In the genomic region with DNA sequence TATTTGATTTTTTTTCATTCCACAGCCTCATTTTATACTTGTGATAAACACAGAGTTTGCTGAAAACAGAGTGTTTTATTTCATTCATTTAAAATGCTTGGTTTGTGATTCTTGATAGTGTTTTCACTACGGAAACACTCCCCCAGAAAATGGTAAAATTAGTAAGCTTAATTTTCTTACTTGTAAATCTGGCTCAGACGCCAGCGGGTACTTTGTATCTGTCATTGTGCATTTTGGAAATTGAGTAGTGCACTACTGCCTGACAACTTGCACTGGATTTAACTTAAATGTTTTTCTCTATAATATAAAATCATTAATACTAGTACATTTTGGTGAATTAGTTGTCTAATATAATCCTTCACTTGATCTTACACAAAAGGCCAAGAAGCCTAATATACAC, we compare ENCODE assay signal across 9 cellular contexts. TPM values are rescaled to one million over a fixed set of nuclear protein-coding genes. Genes with fewer than 3 reads are reported as not detected.
DNase-seq lines count a peak whose midpoint lies in the region; ATAC-seq and TF ChIP-seq lines count a peak whose summit lies in the region.
"Had no signal": no experiment of that assay in that cellular context is flagged by ENCODE, and none has a peak within 500 bp of the region (broad histone marks: within the 10 kb centered on the region; RNA-seq: fewer than 3 reads in every experiment).

No MANE protein-coding gene starts in this region.

- BruUV-seq in OCI-LY7 (replicated peaks; lab: Mats Ljungman, UMichigan) = no TSS peak

- peak; percentile 1 for ATAC-seq in GM18517 (IDR thresholded peaks at IDR 0.05; ENCODE audit: unreplicated experiment)
- no peak for ATAC-seq in GM18873 (IDR thresholded peaks at IDR 0.05; ENCODE audit: low FRiP score, unreplicated experiment)

- H3K79me2 ChIP-seq in OCI-LY7 (ENCODE audit: insufficient read depth, low read depth, low read length) = no peaks in the 10 kb centered on the region

- H3K4me3 ChIP-seq in HL-60 (replicated peaks; ENCODE audit: insufficient read depth, low read length) (peak overlapping the region; percentile 34), choroid plexus epithelial cell (ENCODE audit: low read depth, low read length) (peak overlapping the region; percentile 45), prostate gland (no peak overlapping the region), OCI-LY7 (ENCODE audit: low read depth, low read length, poor library complexity, severe bottlenecking) (no peak overlapping the region)

- H3K4me1 ChIP-seq in prostate gland (replicated peaks) = no peaks in the 10 kb centered on the region
- H3K4me1 ChIP-seq in OCI-LY7 (ENCODE audit: insufficient read depth, low read length, poor library complexity, severe bottlenecking) = no peaks in the 10 kb centered on the region

- peak overlapping the region; percentile 78 for H3K27ac ChIP-seq in HL-60 (replicated peaks)
- H3K27ac ChIP-seq in prostate gland = peak overlapping the region; percentile 57 to 77
- no peak overlapping the region for H3K27ac ChIP-seq in OCI-LY7 (ENCODE audit: low read depth, low read length, poor library complexity, severe bottlenecking)

- WGBS in prostate gland = 37% methylated on average over 3 of the region's 3 CpGs

- intact Hi-C loops in prostate gland (cut with DNase I) (no loop called here), OCI-LY7 (cut with micrococcal nuclease; ENCODE audit: unreplicated experiment) (no loop called here)

- no peak for TF ChIP-seq POLR2A in prostate gland (IDR thresholded peaks at IDR 0.05)

- no peak for TF ChIP-seq CTCF in HL-60 (IDR thresholded peaks at IDR 0.05; ENCODE audit: insufficient read depth, low read length)
- TF ChIP-seq CTCF in choroid plexus epithelial cell (conservative IDR thresholded peaks at IDR 0.05; ENCODE audit: low read depth, low read length) = no peak
- no peak for TF ChIP-seq CTCF in prostate gland (IDR thresholded peaks at IDR 0.05)
- TF ChIP-seq CTCF in OCI-LY7 (conservative IDR thresholded peaks at IDR 0.05; ENCODE audit: low read length) = no peak

- no peaks in the 10 kb centered on the region for H4K20me1 ChIP-seq in OCI-LY7 (ENCODE audit: insufficient read depth, low read length)

- H3K36me3 ChIP-seq in prostate gland (no peaks in the 10 kb centered on the region), OCI-LY7 (ENCODE audit: insufficient read depth, low read length) (peaks cover 86% of the 10 kb centered on the region)

- H3K4me2 ChIP-seq in OCI-LY7 (ENCODE audit: low read length) = no peak overlapping the region

- H3K9me3 ChIP-seq in prostate gland = no peaks in the 10 kb centered on the region
- H3K9me3 ChIP-seq in OCI-LY7 (ENCODE audit: low read length) = no peaks in the 10 kb centered on the region

- no peaks in the 10 kb centered on the region for H3K9me2 ChIP-seq in OCI-LY7 (ENCODE audit: insufficient read depth, low read length)

- POLR2A ChIA-PET in OCI-LY7 (lab: Charles Lee) = interaction anchor here (1.1 to 1.2 kb wide), 2 partner anchors 15 to 27 kb away, joined by 3 read pairs; no protein-coding TSS in a partner anchor

- CTCF ChIA-PET in OCI-LY7 (lab: Charles Lee; ENCODE audit: unreplicated experiment) = no interaction called here

- DNase-seq in HL-60 (ENCODE audit: low read depth in 1 of 2, low spot score in 1 of 2) = no peak
- no peak for DNase-seq in choroid plexus epithelial cell (ENCODE audit: low read depth)
- DNase-seq in prostate gland (ENCODE audit: low spot score) = no peak
- DNase-seq in NOMO-1 treated with dmso at 0.1 percent for 144 hours (lab: John Stamatoyannopoulos, UW; ENCODE audit: unreplicated experiment) = no peak
- no peak for DNase-seq in NCI-H1436 treated with DMSO at 0.1 percent for 48 hours (lab: John Stamatoyannopoulos, UW)
- no peak for DNase-seq in OCI-LY7 (ENCODE audit: low spot score)
- DNase-seq: glutamatergic neuron had no signal

- H3K27me3 ChIP-seq in HL-60 (ENCODE audit: insufficient read depth, poor library complexity, severe bottlenecking) (no peaks in the 10 kb centered on the region), prostate gland (replicated peaks; ENCODE audit: insufficient read depth) (no peaks in the 10 kb centered on the region)

- no peak overlapping the region for H2AFZ ChIP-seq in OCI-LY7 (ENCODE audit: low read length)

RNA-seq across cellular contexts. Expression of gene HINT3, which starts 37.0 kb away (rescaled TPM):
- total RNA-seq in prostate gland (10 to 100 TPM; 29.5 to 40.9 TPM), OCI-LY7 (2022) (10.6 and 12.1 TPM in 2 replicates)
- total RNA-seq in OCI-LY7 (2014; rRNA removed; shearing (Covaris generic)) = 10.4 and 11.8 TPM in 2 replicates

Comparison
In these comparisons a context has a peak if more than half of its experiments do, and no peak if none do; other contexts are left out.
1. H3K4me3 ChIP-seq: peak in HL-60 (single experiment) and choroid plexus epithelial cell (single experiment); none in prostate gland (0 of 2) and OCI-LY7 (single experiment).